8 cellular contexts compared by ENCODE assay signal in genomic region chr2:77336013-77336412, GRCh38.
"Had no signal": no experiment of that assay in that cellular context is flagged by ENCODE, and none has a peak within 500 bp of the region (broad histone marks: within the 10 kb centered on the region; RNA-seq: fewer than 3 reads in every experiment).

No MANE protein-coding gene starts in this region.

- DNase-seq: GDM1, GF-D8 had no signal

- ATAC-seq: GM12878 had no signal

- H3K4me3 ChIP-seq: GM12878 had no signal

- FAIRE-seq: G401.6, GM12878, GM12891, GM12892, GM18507, GM19239 had no signal
